Comparison of ENCODE assay signal across 8 cellular contexts in the genomic region with DNA sequence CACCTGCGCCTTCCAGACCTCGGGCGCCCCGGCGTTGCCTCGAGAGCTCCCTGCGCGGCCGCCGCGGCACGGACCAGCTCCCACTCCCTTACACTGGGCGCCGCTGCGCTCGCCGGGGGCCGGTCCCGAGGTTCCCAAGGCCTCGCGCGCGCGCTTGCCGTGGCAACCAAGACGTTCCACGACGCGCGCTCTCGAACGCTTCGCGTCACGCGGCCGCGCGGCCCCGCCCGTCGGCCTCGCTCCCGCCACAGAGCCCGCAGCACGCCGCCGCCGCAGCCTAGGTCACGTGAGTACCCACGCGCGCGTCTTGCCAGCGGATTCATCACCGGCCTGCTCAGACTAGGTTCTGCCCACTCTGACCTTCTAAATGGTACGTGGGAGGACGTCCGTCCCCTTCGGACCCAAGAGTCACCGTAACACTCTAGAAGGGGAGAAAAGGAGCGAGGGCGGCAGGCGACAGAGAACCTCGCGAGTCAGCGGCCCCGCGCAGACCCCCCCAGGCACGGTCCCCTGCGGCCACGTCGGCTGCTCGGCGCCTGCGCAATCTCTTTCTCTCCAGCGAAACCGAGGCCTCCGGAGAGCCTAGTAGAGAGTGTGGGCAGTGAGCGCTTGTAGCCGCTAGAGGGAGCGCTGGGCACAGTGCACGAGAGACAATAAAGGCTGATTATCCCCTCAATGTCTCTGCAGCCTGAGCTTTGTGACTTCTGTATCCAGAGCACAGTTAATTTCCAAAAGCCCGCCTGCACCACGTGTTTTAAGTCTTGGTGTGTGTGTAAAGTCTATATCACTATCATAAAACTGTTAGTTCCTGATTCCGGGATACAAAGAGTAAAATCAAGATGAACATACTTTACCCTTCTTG. TPM values are rescaled to one million over a fixed set of nuclear protein-coding genes. Genes with fewer than 3 reads are reported as not detected.
A peak's percentile ranks its signal among the peaks of the same experiment; 100 is the strongest.
DNase-seq lines count a peak whose midpoint lies in the region; ATAC-seq and TF ChIP-seq lines count a peak whose summit lies in the region.

A gene with protein sequence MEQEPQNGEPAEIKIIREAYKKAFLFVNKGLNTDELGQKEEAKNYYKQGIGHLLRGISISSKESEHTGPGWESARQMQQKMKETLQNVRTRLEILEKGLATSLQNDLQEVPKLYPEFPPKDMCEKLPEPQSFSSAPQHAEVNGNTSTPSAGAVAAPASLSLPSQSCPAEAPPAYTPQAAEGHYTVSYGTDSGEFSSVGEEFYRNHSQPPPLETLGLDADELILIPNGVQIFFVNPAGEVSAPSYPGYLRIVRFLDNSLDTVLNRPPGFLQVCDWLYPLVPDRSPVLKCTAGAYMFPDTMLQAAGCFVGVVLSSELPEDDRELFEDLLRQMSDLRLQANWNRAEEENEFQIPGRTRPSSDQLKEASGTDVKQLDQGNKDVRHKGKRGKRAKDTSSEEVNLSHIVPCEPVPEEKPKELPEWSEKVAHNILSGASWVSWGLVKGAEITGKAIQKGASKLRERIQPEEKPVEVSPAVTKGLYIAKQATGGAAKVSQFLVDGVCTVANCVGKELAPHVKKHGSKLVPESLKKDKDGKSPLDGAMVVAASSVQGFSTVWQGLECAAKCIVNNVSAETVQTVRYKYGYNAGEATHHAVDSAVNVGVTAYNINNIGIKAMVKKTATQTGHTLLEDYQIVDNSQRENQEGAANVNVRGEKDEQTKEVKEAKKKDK (minus strand): TSS at position 173 of the 862 bp plus-strand sequence. CDS start 10,564 bp downstream, outside the sequence.

- TF ChIP-seq CTCF in esophagus squamous epithelium (IDR thresholded peaks at IDR 0.05) = peak; percentile 88 to 97 (median 94)

- H3K4me3 ChIP-seq in esophagus squamous epithelium (peak within 1 kb of the TSS; percentile 69 to 90 (median 82)), muscle layer of duodenum (ENCODE audit: low read depth in 1 of 2, low read length in 2 of 2) (peak within 1 kb of the TSS; percentile 77 to 87)

- H3K27me3 Mint-ChIP-seq in activated T-helper 1 cell treated with anti-CD3 and anti-CD28 coated beads, Interleukin-12 subunit alpha, Interleukin-12 subunit beta, Interleukin-2, Interleukin-4 antibody, amounts not matched to agents 30 ng/mL and 10 ng/mL and 1 ng/mL, durations not matched to agents 14 hours and 24 hours and 36 hours (ENCODE audit: insufficient read depth) = peaks cover 10% of the 10 kb centered on the region

- intact Hi-C loops in activated T-helper 1 cell treated with anti-CD3 and anti-CD28 coated beads, Interleukin-12 subunit alpha, Interleukin-12 subunit beta, Interleukin-2, Interleukin-4 antibody, amounts not matched to agents 30 ng/mL and 10 ng/mL and 1 ng/mL, durations not matched to agents 14 hours and 24 hours and 36 hours (cut with micrococcal nuclease) = loop anchor here (1.0 kb wide), 6 partner anchors 72 to 713 kb away; partner anchors contain the start of genes ALG5, RFXAP and SUPT20H
- intact Hi-C loops in esophagus squamous epithelium (cut with DNase I) = no loop called here

- in situ Hi-C loops in KBM-7 (cut with MboI; ENCODE audit: low pct_unique_long_range_greater_than_20kb, low sequenced_read_pairs) = no loop called here

- peaks cover 36% of the 10 kb centered on the region for H3K4me1 Mint-ChIP-seq in activated T-helper 1 cell treated with anti-CD3 and anti-CD28 coated beads, Interleukin-12 subunit alpha, Interleukin-12 subunit beta, Interleukin-2, Interleukin-4 antibody, amounts not matched to agents 30 ng/mL and 10 ng/mL and 1 ng/mL, durations not matched to agents 14 hours and 24 hours and 36 hours (ENCODE audit: low read depth)

- no peaks in the 10 kb centered on the region for H3K36me3 Mint-ChIP-seq in activated T-helper 1 cell treated with anti-CD3 and anti-CD28 coated beads, Interleukin-12 subunit alpha, Interleukin-12 subunit beta, Interleukin-2, Interleukin-4 antibody, amounts not matched to agents 30 ng/mL and 10 ng/mL and 1 ng/mL, durations not matched to agents 14 hours and 24 hours and 36 hours (ENCODE audit: low read depth)

- H3K36me3 ChIP-seq in esophagus squamous epithelium (no peaks in the 10 kb centered on the region), muscle layer of duodenum (ENCODE audit: control insufficient read depth in 1 of 2, insufficient read depth in 2 of 2, low read length in 2 of 2) (peaks cover 0 to 20% of the 10 kb centered on the region in 2 donors)

- H3K27me3 ChIP-seq in esophagus squamous epithelium (no peaks in the 10 kb centered on the region), muscle layer of duodenum (ENCODE audit: low read depth, low read length) (no peaks in the 10 kb centered on the region)

- H3K27ac ChIP-seq in esophagus squamous epithelium (peak within 1 kb of the TSS; percentile 95 to 99 (median 98)), muscle layer of duodenum (ENCODE audit: low read length) (peak within 1 kb of the TSS; percentile 96)

- peaks cover 0 to 36% (median 4%) of the 10 kb centered on the region in 3 donors for H3K4me1 ChIP-seq in esophagus squamous epithelium
- peaks cover 0 to 19% of the 10 kb centered on the region in 2 donors for H3K4me1 ChIP-seq in muscle layer of duodenum (ENCODE audit: control insufficient read depth in 1 of 2, insufficient read depth in 2 of 2, low read length in 2 of 2)

- peak in 2 of 4 donors; percentile 52 to 76 for TF ChIP-seq POLR2A in esophagus squamous epithelium (IDR thresholded peaks at IDR 0.05)

- no peaks in the 10 kb centered on the region for H3K9me3 ChIP-seq in esophagus squamous epithelium
- no peaks in the 10 kb centered on the region for H3K9me3 ChIP-seq in muscle layer of duodenum (ENCODE audit: control insufficient read depth in 1 of 2, low read length in 2 of 2)

- peak; percentile 95 for ATAC-seq in GM21717 (IDR thresholded peaks at IDR 0.05; ENCODE audit: unreplicated experiment)

- peak; percentile 81 for DNase-seq in DMS153 (lab: John Stamatoyannopoulos, UW)
- peak; percentile 96 for DNase-seq in KBM-7
- DNase-seq in RKO (ENCODE audit: low spot score) = peak; percentile 14
- DNase-seq in activated T-helper 1 cell treated with anti-CD3 and anti-CD28 coated beads, Interleukin-12 subunit alpha, Interleukin-12 subunit beta, Interleukin-2, Interleukin-4 antibody, amounts not matched to agents 30 ng/mL and 10 ng/mL and 1 ng/mL, durations not matched to agents 14 hours and 24 hours and 36 hours (ENCODE audit: low spot score) = peak; percentile 85
- DNase-seq in esophagus squamous epithelium (lab: John Stamatoyannopoulos, UW) = peak; percentile 38
- peak; percentile 64 for DNase-seq in stimulated activated CD8-positive, alpha-beta memory T cell treated with anti-CD3 and anti-CD28 coated beads, Interleukin-7, amount 100 ng/mL, for 24 hours (ENCODE audit: low read depth)

- H3K4me3 Mint-ChIP-seq in activated T-helper 1 cell treated with anti-CD3 and anti-CD28 coated beads, Interleukin-12 subunit alpha, Interleukin-12 subunit beta, Interleukin-2, Interleukin-4 antibody, amounts not matched to agents 30 ng/mL and 10 ng/mL and 1 ng/mL, durations not matched to agents 14 hours and 24 hours and 36 hours = peak within 1 kb of the TSS; percentile 92

- peak within 1 kb of the TSS; percentile 98 for H3K27ac Mint-ChIP-seq in activated T-helper 1 cell treated with anti-CD3 and anti-CD28 coated beads, Interleukin-12 subunit alpha, Interleukin-12 subunit beta, Interleukin-2, Interleukin-4 antibody, amounts not matched to agents 30 ng/mL and 10 ng/mL and 1 ng/mL, durations not matched to agents 14 hours and 24 hours and 36 hours

- H3K9me3 Mint-ChIP-seq in activated T-helper 1 cell treated with anti-CD3 and anti-CD28 coated beads, Interleukin-12 subunit alpha, Interleukin-12 subunit beta, Interleukin-2, Interleukin-4 antibody, amounts not matched to agents 30 ng/mL and 10 ng/mL and 1 ng/mL, durations not matched to agents 14 hours and 24 hours and 36 hours = no peaks in the 10 kb centered on the region

- 0 to 1% methylated on average over 5 to 21 of the region's 86 CpGs for WGBS in esophagus squamous epithelium, 2 donors

RNA-seq across cellular contexts. Expression of the gene that starts here (rescaled TPM):
- total RNA-seq in activated T-helper 1 cell treated with anti-CD3 and anti-CD28 coated beads, Interleukin-12 subunit alpha, Interleukin-12 subunit beta, Interleukin-2, Interleukin-4 antibody, amounts not matched to agents 30 ng/mL and 10 ng/mL and 1 ng/mL, durations not matched to agents 14 hours and 24 hours and 36 hours = 28.0 and 28.7 TPM in 2 replicates
- 10 to 100 TPM; 14.9 to 60.3 (median 36.0) TPM for total RNA-seq in esophagus squamous epithelium

Comparison
In these comparisons a context has a peak if more than half of its experiments do, and no peak if none do; other contexts are left out.
1. Peak in every context shown above with its lines: DNase-seq, ATAC-seq, H3K4me3 ChIP-seq and H3K27ac ChIP-seq.
2. DNase-seq: peak in every context shown above with its lines; median percentile 96 in KBM-7; 85 in activated T-helper 1 cell treated with anti-CD3 and anti-CD28 coated beads, Interleukin-12 subunit alpha, Interleukin-12 subunit beta, Interleukin-2, Interleukin-4 antibody, amounts not matched to agents 30 ng/mL and 10 ng/mL and 1 ng/mL, durations not matched to agents 14 hours and 24 hours and 36 hours; 81 in DMS153; 64 in stimulated activated CD8-positive, alpha-beta memory T cell treated with anti-CD3 and anti-CD28 coated beads, Interleukin-7, amount 100 ng/mL, for 24 hours; 38 in esophagus squamous epithelium; 14 in RKO.